19 cellular contexts compared by ENCODE assay signal in the genomic region with DNA sequence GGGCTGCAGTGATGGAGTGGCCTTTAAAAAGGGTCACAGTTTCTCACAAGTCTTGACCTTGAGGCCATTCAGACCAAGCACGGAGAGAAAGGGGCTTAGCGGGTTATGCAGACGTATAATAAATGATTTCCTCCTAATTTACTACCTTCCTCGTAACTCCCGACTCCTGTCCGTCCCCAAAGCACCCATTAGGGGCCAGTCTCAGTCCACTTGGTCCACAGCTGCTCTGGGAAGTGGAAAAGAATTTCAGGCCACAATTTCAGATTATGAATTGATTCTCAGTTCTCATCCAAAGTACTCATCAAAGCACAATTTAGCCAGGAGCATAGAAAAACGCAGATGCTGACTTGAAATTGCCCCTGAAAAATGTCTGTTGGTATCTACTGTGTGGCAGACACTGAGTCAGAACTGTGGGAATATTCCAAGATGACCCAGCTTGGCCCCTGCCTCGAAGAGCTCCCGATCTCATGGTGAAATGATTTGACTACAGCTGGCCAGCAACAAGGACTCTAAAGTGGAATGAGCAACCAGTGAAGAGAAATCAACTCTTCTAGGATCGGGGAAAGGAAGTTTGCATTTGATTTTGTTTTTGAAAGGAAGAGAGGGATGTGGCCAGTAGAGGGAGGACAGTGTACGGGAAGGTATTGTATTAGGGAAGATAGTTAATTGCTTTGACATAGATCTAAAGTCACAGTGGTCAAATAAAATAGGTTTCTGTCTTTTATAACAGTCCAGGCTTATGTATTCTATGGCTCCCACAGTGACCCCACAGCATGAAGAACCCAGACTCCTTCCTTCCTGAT. TPM values are rescaled to one million over a fixed set of nuclear protein-coding genes. Genes with fewer than 3 reads are reported as not detected.
DNase-seq lines count a peak whose midpoint lies in the region; ATAC-seq and TF ChIP-seq lines count a peak whose summit lies in the region.
"Had no signal": no experiment of that assay in that cellular context is flagged by ENCODE, and none has a peak within 500 bp of the region (broad histone marks: within the 10 kb centered on the region; RNA-seq: fewer than 3 reads in every experiment).

No MANE protein-coding gene starts in this region.

- in situ Hi-C loops in GM13976 (cut with MboI; ENCODE audit: low sequenced_read_pairs, unreplicated experiment): no loop called here

- H3K4me3 Mint-ChIP-seq in endodermal cell: no peak overlapping the region
- H3K4me3 Mint-ChIP-seq: activated CD4-positive, alpha-beta memory T cell treated with anti-CD3 and anti-CD28 coated beads for 36 hours; activated naive CD8-positive, alpha-beta T cell treated with anti-CD3 and anti-CD28 coated beads for 36 hours; activated T-cell treated with anti-CD3 and anti-CD28 coated beads, Interleukin-2, amount 50 U/mL, for 72 hours had no signal

- WGBS in endodermal cell (ENCODE audit: insufficient coverage in 1 of 2, insufficient read length in 1 of 2), 2 experiments: 88 to 89% methylated on average over 9 to 11 of the region's 11 CpGs

- TF ChIP-seq CTCF in AG10803 (conservative IDR thresholded peaks at IDR 0.05; ENCODE audit: low read length): peak; percentile 47
- peak; percentile 48 for TF ChIP-seq CTCF in endodermal cell (conservative IDR thresholded peaks at IDR 0.05)
- TF ChIP-seq CTCF in lower lobe of right lung (IDR thresholded peaks at IDR 0.05): peak; percentile 10
- TF ChIP-seq CTCF in GM13976 (IDR thresholded peaks at IDR 0.05; ENCODE audit: borderline replicate concordance, control extremely low read depth, extremely low read depth, insufficient read depth, missing control alignments): no peak
- no peak for TF ChIP-seq CTCF in GM20000 (IDR thresholded peaks at IDR 0.05; ENCODE audit: extremely low read depth, missing control alignments)

- no peak overlapping the region for H3K4me3 ChIP-seq in AG10803 (ENCODE audit: low read length)
- H3K4me3 ChIP-seq in endodermal cell (ENCODE audit: low read length): no peak overlapping the region
- H3K4me3 ChIP-seq in lower lobe of right lung: no peak overlapping the region
- H3K4me3 ChIP-seq in MG63: no peak overlapping the region
- H3K4me3 ChIP-seq: BLaER1, thoracic aorta had no signal

- H3K27me3 Mint-ChIP-seq in endodermal cell (ENCODE audit: insufficient read depth): peaks cover 1% of the 10 kb centered on the region

- ATAC-seq in lower lobe of right lung: peak in 1 of 2 donors; percentile 46
- no peak for ATAC-seq in HG03139 (IDR thresholded peaks at IDR 0.05; ENCODE audit: unreplicated experiment)
- ATAC-seq: activated T-cell treated with anti-CD3 and anti-CD28 coated beads, Interleukin-2, amount 50 U/mL, for 72 hours had no signal

- intact Hi-C loops in lower lobe of right lung (cut with DNase I): no loop called here

- no peaks in the 10 kb centered on the region for H3K9me3 ChIP-seq in endodermal cell (ENCODE audit: control insufficient read depth, low read length)
- H3K9me3 ChIP-seq in lower lobe of right lung: no peaks in the 10 kb centered on the region
- no peaks in the 10 kb centered on the region for H3K9me3 ChIP-seq in MG63
- H3K9me3 ChIP-seq: BLaER1, thoracic aorta had no signal

- no peaks in the 10 kb centered on the region for H3K36me3 Mint-ChIP-seq in endodermal cell (ENCODE audit: low read depth)
- H3K36me3 Mint-ChIP-seq: activated CD4-positive, alpha-beta memory T cell treated with anti-CD3 and anti-CD28 coated beads for 36 hours; activated naive CD8-positive, alpha-beta T cell treated with anti-CD3 and anti-CD28 coated beads for 36 hours had no signal

- H3K9me3 Mint-ChIP-seq in endodermal cell: no peaks in the 10 kb centered on the region
- H3K9me3 Mint-ChIP-seq: activated CD4-positive, alpha-beta memory T cell treated with anti-CD3 and anti-CD28 coated beads for 36 hours; activated naive CD8-positive, alpha-beta T cell treated with anti-CD3 and anti-CD28 coated beads for 36 hours; activated T-cell treated with anti-CD3 and anti-CD28 coated beads, Interleukin-2, amount 50 U/mL, for 72 hours had no signal

- peaks cover 12% of the 10 kb centered on the region for H3K4me1 Mint-ChIP-seq in endodermal cell

- H3K9ac ChIP-seq in endodermal cell (ENCODE audit: extremely low read depth, low read length, poor library complexity, severe bottlenecking): no peak overlapping the region
- H3K9ac ChIP-seq: BLaER1 had no signal

- no peak overlapping the region for H3K27ac Mint-ChIP-seq in endodermal cell
- H3K27ac Mint-ChIP-seq: activated CD4-positive, alpha-beta memory T cell treated with anti-CD3 and anti-CD28 coated beads for 36 hours; activated naive CD8-positive, alpha-beta T cell treated with anti-CD3 and anti-CD28 coated beads for 36 hours; activated T-cell treated with anti-CD3 and anti-CD28 coated beads, Interleukin-2, amount 50 U/mL, for 72 hours had no signal

- H3K27me3 ChIP-seq in endodermal cell (ENCODE audit: control insufficient read depth, insufficient read depth, low read length, poor library complexity, severe bottlenecking) (no peaks in the 10 kb centered on the region), lower lobe of right lung (ENCODE audit: low read depth) (peaks cover 33% of the 10 kb centered on the region), MG63 (peaks cover 4% of the 10 kb centered on the region; the same call in 1 of the 2 replicates)
- H3K27me3 ChIP-seq: BLaER1 had no signal

- H3K4me1 ChIP-seq in endodermal cell (ENCODE audit: control insufficient read depth, insufficient read depth, low read length): peaks cover 9% of the 10 kb centered on the region
- H3K4me1 ChIP-seq in lower lobe of right lung: no peaks in the 10 kb centered on the region

- H3K27ac ChIP-seq in endodermal cell (ENCODE audit: low read depth, low read length) (no peak overlapping the region), lower lobe of right lung (no peak overlapping the region)
- H3K27ac ChIP-seq: BLaER1, thoracic aorta had no signal

- H3K36me3 ChIP-seq in endodermal cell (ENCODE audit: control insufficient read depth, insufficient read depth, low read length) (no peaks in the 10 kb centered on the region), lower lobe of right lung (no peaks in the 10 kb centered on the region), MG63 (no peaks in the 10 kb centered on the region)
- H3K36me3 ChIP-seq: BLaER1, thoracic aorta had no signal

- DNase-seq in AG10803 (ENCODE audit: low read depth) (peak; percentile 74), LHCN-M2 (ENCODE audit: low read depth) (peak; percentile 7), endodermal cell (no peak), lower lobe of right lung (no peak), GM13976 (ENCODE audit: low spot score) (no peak), GM20000 (ENCODE audit: low spot score) (no peak), MG63 (no peak)
- DNase-seq: activated CD4-positive, alpha-beta memory T cell treated with anti-CD3 and anti-CD28 coated beads for 36 hours; activated naive CD8-positive, alpha-beta T cell treated with anti-CD3 and anti-CD28 coated beads for 36 hours; activated T-cell treated with anti-CD3 and anti-CD28 coated beads, Interleukin-2, amount 50 U/mL, for 72 hours; caudate nucleus; DMS 273 treated with DMSO at 0.1 percent for 48 hours; islet precursor cell; NCI-H774; occipital lobe; stimulated activated CD4-positive, alpha-beta T cell treated with anti-CD3 and anti-CD28 coated beads, Interleukin-4, amount 100 ng/mL, for 1 hour had no signal

RNA-seq across cellular contexts. Expression of gene STK35, which starts 15.2 kb away (rescaled TPM):
- total RNA-seq in LHCN-M2 (2014; rRNA removed) (16.4 and 16.6 TPM in 2 replicates), endodermal cell (10 to 100 TPM; 44.0 to 46.3 TPM), lower lobe of right lung (13.9 TPM)
- 5.3 TPM for polyA plus RNA-seq in LHCN-M2 (2012)
- 17.3 TPM for polyA plus RNA-seq in endodermal cell (2013, experiment 1 of 2)
- polyA plus RNA-seq in endodermal cell (2013, experiment 2 of 2): 16.2 TPM
- 4.7 and 7.6 TPM in 2 replicates for total RNA-seq in MG63 (2014; rRNA removed; shearing (Covaris generic); ENCODE audit: low replicate concordance)

Comparison
In these comparisons a context has a peak if more than half of its experiments do, and no peak if none do; other contexts are left out.
1. DNase-seq: peak in AG10803 (single experiment) and LHCN-M2 (single experiment); none in endodermal cell (single experiment), lower lobe of right lung (single experiment), GM13976 (single experiment), GM20000 (single experiment) and MG63 (single experiment).
2. CTCF ChIP-seq: peak in AG10803 (single experiment), endodermal cell (single experiment) and lower lobe of right lung (single experiment); none in GM13976 (single experiment) and GM20000 (single experiment).